In the genomic region with DNA sequence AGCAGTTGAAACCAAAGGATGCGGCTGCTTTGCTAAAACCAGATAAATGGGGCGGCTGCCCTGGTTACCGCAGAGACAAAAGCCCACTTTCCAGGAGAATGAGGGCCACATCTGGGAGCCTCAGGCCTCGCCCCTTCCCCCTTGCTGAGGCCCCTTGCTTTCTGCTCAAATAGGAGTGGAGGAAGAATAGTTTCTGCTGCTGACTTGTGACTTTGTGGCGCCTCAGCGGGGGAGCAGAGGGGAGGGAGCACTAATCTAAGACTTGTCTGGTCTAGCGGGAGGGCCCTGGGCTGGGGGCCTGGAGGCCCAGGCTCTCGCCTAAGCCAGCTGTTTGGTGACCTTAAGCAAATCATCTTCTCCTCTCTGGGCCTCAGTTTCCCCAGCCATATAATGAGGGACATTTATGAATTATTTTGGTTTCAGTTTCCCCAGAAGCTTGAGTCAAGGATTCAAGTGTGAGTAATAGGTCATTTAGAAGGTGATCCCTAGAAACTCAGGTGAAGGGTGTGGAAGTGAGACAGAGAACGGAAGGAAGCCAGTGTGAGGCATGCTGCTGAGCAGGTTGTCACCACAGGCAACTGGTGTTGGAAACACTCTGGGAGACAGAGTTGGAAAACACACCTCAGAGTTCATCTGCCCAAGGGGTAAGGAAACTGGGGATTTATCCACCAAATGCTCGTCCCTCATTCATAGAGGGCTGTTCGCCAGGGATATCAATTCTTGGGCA, we compare ENCODE assay signal across 1 cellular context.
A peak's percentile ranks its signal among the peaks of the same experiment; 100 is the strongest.
TF ChIP-seq lines count a peak whose summit lies in the region.

No MANE protein-coding gene starts in this region.

TF ChIP-seq in H1, 55 proteins besides CTCF, POLR2A, EP300 and RAD21:
- TF ChIP-seq SP1 (IDR thresholded peaks at IDR 0.05; ENCODE audit: low read depth, low read length) (0 out of 2 replicates have a peak, but pooled peaks have one; percentile 29), ASH2L (IDR thresholded peaks at IDR 0.05; ENCODE audit: low read length) (peak; percentile 74), POLR2AphosphoS5 (IDR thresholded peaks at IDR 0.05; ENCODE audit: low read depth, low read length) (no peak), SIX5 (IDR thresholded peaks at IDR 0.05; ENCODE audit: low read depth, low read length) (no peak)
- TF ChIP-seq, protein P1, sequence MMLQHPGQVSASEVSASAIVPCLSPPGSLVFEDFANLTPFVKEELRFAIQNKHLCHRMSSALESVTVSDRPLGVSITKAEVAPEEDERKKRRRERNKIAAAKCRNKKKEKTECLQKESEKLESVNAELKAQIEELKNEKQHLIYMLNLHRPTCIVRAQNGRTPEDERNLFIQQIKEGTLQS (IDR thresholded peaks at IDR 0.05; ENCODE audit: insufficient read depth, low read depth, low read length) = no peak
